Comparison of ENCODE assay signal across 9 cellular contexts in the genomic region with DNA sequence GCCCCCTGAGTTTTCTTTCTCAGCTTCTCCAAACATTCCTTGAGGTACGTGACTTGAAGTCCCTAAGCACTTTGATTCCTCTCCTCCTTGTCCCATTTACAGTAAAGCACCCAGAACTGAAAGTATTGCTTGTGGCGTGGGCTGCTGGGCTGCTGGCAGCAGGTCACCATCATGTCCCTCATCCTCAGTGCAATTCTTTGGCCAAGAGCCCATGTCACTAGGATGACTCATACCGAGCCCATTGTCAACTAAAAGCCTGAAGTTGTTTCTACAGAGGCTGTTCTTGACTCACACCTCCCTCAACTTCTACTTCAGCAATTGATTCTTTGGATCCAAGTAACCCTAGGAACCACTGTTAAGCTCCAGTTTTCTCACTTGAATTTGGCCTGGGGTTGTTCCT. TPM values are rescaled to one million over a fixed set of nuclear protein-coding genes. Genes with fewer than 3 reads are reported as not detected.
DNase-seq lines count a peak whose midpoint lies in the region; ATAC-seq and TF ChIP-seq lines count a peak whose summit lies in the region.
"Had no signal": no experiment of that assay in that cellular context is flagged by ENCODE, and none has a peak within 500 bp of the region (broad histone marks: within the 10 kb centered on the region; RNA-seq: fewer than 3 reads in every experiment).

No MANE protein-coding gene starts in this region.

- no peak overlapping the region for H3K4me3 ChIP-seq in NB4 (ENCODE audit: low read depth, low read length)
- H3K4me3 ChIP-seq in stomach = no peak overlapping the region
- H3K4me3 ChIP-seq: BLaER1 had no signal

- no peaks in the 10 kb centered on the region for H3K9me3 Mint-ChIP-seq in dendritic cell treated with granulocyte-macrophage colony-stimulating factor and Interleukin-4, amounts not matched to agents 40 ng/mL and 50 ng/mL, for 4 days

- 25 to 49% (median 29%) methylated on average over 3 of the region's 3 CpGs for WGBS in stomach, 5 donors

- H3K4me1 Mint-ChIP-seq in dendritic cell treated with granulocyte-macrophage colony-stimulating factor and Interleukin-4, amounts not matched to agents 40 ng/mL and 50 ng/mL, for 4 days (ENCODE audit: low read depth) = peaks cover 48% of the 10 kb centered on the region

- no peaks in the 10 kb centered on the region for H3K36me3 ChIP-seq in stomach
- H3K36me3 ChIP-seq: BLaER1 had no signal

- no peaks in the 10 kb centered on the region for H3K36me3 Mint-ChIP-seq in dendritic cell treated with granulocyte-macrophage colony-stimulating factor and Interleukin-4, amounts not matched to agents 40 ng/mL and 50 ng/mL, for 4 days (ENCODE audit: low read depth)

- H3K27ac ChIP-seq in stomach = no peak overlapping the region
- H3K27ac ChIP-seq: BLaER1 had no signal

- no peak for TF ChIP-seq EP300 in stomach (IDR thresholded peaks at IDR 0.05)

- H3K4me3 Mint-ChIP-seq in dendritic cell treated with granulocyte-macrophage colony-stimulating factor and Interleukin-4, amounts not matched to agents 40 ng/mL and 50 ng/mL, for 4 days = no peak overlapping the region

- no peaks in the 10 kb centered on the region for H3K9me3 ChIP-seq in stomach
- H3K9me3 ChIP-seq: BLaER1 had no signal

- no peaks in the 10 kb centered on the region for H3K27me3 ChIP-seq in stomach

- DNase-seq in activated CD8-positive, alpha-beta memory T cell treated with anti-CD3 and anti-CD28 coated beads for 24 hours = peak; percentile 54
- DNase-seq in activated CD8-positive, alpha-beta memory T cell treated with anti-CD3 and anti-CD28 coated beads, Interleukin-2, amount 50 U/mL, for 48 hours = no peak
- DNase-seq in NB4 (ENCODE audit: low read depth) (peak; percentile 87), stomach (peak; percentile 64), NCI-H2171 (lab: John Stamatoyannopoulos, UW) (no peak), KG1 (lab: John Stamatoyannopoulos, UW) (no peak)

- peaks cover 13 to 37% (median 21%) of the 10 kb centered on the region in 4 donors for H3K4me1 ChIP-seq in stomach

- no peak for ATAC-seq in GM21390 (IDR thresholded peaks at IDR 0.05; ENCODE audit: unreplicated experiment)

- intact Hi-C loops in dendritic cell treated with granulocyte-macrophage colony-stimulating factor and Interleukin-4, amounts not matched to agents 40 ng/mL and 50 ng/mL, for 4 days (cut with micrococcal nuclease) = no loop called here
- intact Hi-C loops in stomach (cut with DNase I; ENCODE audit: low total_unique reads) = no loop called here

- TF ChIP-seq POLR2A in NB4 (IDR thresholded peaks at IDR 0.05; ENCODE audit: extremely low read depth, insufficient read length) = no peak
- no peak for TF ChIP-seq POLR2A in stomach (IDR thresholded peaks at IDR 0.05)

- no peak for TF ChIP-seq CTCF in NB4 (IDR thresholded peaks at IDR 0.05; ENCODE audit: low read depth, low read length)
- TF ChIP-seq CTCF in stomach (IDR thresholded peaks at IDR 0.05) = no peak

- H3K27me3 Mint-ChIP-seq in dendritic cell treated with granulocyte-macrophage colony-stimulating factor and Interleukin-4, amounts not matched to agents 40 ng/mL and 50 ng/mL, for 4 days = no peaks in the 10 kb centered on the region

- H3K27ac Mint-ChIP-seq in dendritic cell treated with granulocyte-macrophage colony-stimulating factor and Interleukin-4, amounts not matched to agents 40 ng/mL and 50 ng/mL, for 4 days = peak overlapping the region; percentile 67

RNA-seq across cellular contexts. Expression of gene KPNA2, which starts 54.3 kb away (rescaled TPM):
- 10 to 100 TPM in 2 of 5 donors, 1 to 10 TPM in 2, under 1 TPM in 1; 0.58 to 26.3 (median 5.4) TPM for total RNA-seq in stomach
- polyA plus RNA-seq in stomach = 10 to 100 TPM; 12.1 to 23.7 (median 21.0) TPM

Comparison
In these comparisons a context has a peak if more than half of its experiments do, and no peak if none do; other contexts are left out.
1. DNase-seq: peak in activated CD8-positive, alpha-beta memory T cell treated with anti-CD3 and anti-CD28 coated beads for 24 hours (single experiment), NB4 (single experiment) and stomach (single experiment); none in activated CD8-positive, alpha-beta memory T cell treated with anti-CD3 and anti-CD28 coated beads, Interleukin-2, amount 50 U/mL, for 48 hours (single experiment), NCI-H2171 (single experiment) and KG1 (single experiment).